Comparison of ENCODE assay signal across 1 cellular context in the genomic region with DNA sequence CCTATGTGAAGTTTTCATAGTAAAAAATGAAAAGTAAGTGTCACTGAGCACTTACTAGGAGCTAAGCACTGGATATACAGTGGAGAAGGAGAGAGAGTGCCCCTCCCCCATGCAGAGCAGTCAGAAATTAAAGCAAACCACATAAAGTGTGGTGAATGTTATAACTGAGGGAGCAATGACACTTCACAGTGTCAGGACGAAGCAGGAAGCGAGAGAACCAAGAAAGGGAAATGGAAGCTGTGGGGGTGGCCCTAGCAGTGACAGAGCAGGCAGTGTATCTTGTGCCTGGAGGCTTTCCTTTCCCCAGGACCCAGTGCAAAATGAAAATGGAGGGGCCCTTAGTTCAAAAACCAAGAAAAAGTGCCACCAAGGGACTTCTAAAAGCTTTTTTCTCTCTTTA.
A peak's percentile ranks its signal among the peaks of the same experiment; 100 is the strongest.
TF ChIP-seq lines count a peak whose summit lies in the region.

No MANE protein-coding gene starts in this region.

TF ChIP-seq in GM12878, 131 proteins besides CTCF, POLR2A, EP300 and RAD21 (continued from another document and continues in another):
- TF ChIP-seq CREB1 (IDR thresholded peaks at IDR 0.05; ENCODE audit: low read depth) (peak; percentile 46; the same call in 1 of the 2 replicates), ZNF384 (IDR thresholded peaks at IDR 0.05; ENCODE audit: borderline replicate concordance, low read depth, low read length) (no peak), ZSCAN29 (IDR thresholded peaks at IDR 0.05) (no peak), JUND (IDR thresholded peaks at IDR 0.05; ENCODE audit: low read depth, low read length) (no peak), MYC (IDR thresholded peaks at IDR 0.05; ENCODE audit: insufficient read depth, insufficient read length, insufficient replicate concordance, low read length, severe bottlenecking) (no peak), KLF5 (IDR thresholded peaks at IDR 0.05; ENCODE audit: partially characterized antibody) (no peak), HDAC2 (IDR thresholded peaks at IDR 0.05) (no peak), NR2C1 (IDR thresholded peaks at IDR 0.05) (no peak), SMAD1 (IDR thresholded peaks at IDR 0.05; ENCODE audit: low read depth, partially characterized antibody) (no peak), NR2F1 (conservative IDR thresholded peaks at IDR 0.05) (no peak), SPI1 (IDR thresholded peaks at IDR 0.05; ENCODE audit: borderline replicate concordance, insufficient read depth, low read depth, low read length) (peak; percentile 85), BCL11A (IDR thresholded peaks at IDR 0.05; ENCODE audit: low read depth, low read length) (no peak), RBBP5 (conservative IDR thresholded peaks at IDR 0.05) (no peak), SREBF1 (IDR thresholded peaks at IDR 0.05; ENCODE audit: low read length) (no peak), MTA2 (IDR thresholded peaks at IDR 0.05; ENCODE audit: low read depth) (peak; percentile 24; the same call in 1 of the 2 replicates), KAT2A (conservative IDR thresholded peaks at IDR 0.05; ENCODE audit: control insufficient read depth, low read depth, low read length) (no peak), CREM (IDR thresholded peaks at IDR 0.05; ENCODE audit: low read depth) (peak; percentile 33; the same call in 1 of the 2 replicates), STAT3 (IDR thresholded peaks at IDR 0.05; ENCODE audit: low read depth, low read length) (no peak), NR2C2 (IDR thresholded peaks at IDR 0.05; ENCODE audit: borderline replicate concordance, control insufficient read depth, insufficient read length, low read depth) (no peak), CBFB (IDR thresholded peaks at IDR 0.05; ENCODE audit: low read depth) (no peak), RELA (IDR thresholded peaks at IDR 0.05; ENCODE audit: borderline replicate concordance, partially characterized antibody) (no peak), SMAD5 (IDR thresholded peaks at IDR 0.05; ENCODE audit: low read depth) (no peak), FOS (IDR thresholded peaks at IDR 0.05; ENCODE audit: borderline replicate concordance, extremely low read depth, insufficient read length) (no peak), MEF2B (IDR thresholded peaks at IDR 0.05; ENCODE audit: partially characterized antibody, poor library complexity, severe bottlenecking) (no peak), SRF (IDR thresholded peaks at IDR 0.05; ENCODE audit: low read depth in 2 of 2, low read length in 2 of 2) (peak in 1 of 2 experiments; percentile 53; a peak in 1 of 4 replicates), HDAC6 (IDR thresholded peaks at IDR 0.05; ENCODE audit: unreplicated experiment) (no peak), TCF3 (IDR thresholded peaks at IDR 0.05; ENCODE audit: borderline replicate concordance, insufficient read depth, low read depth, low read length) (no peak), NBN (IDR thresholded peaks at IDR 0.05) (peak; percentile 19; the same call in 1 of the 2 replicates), POLR2AphosphoS5 (IDR thresholded peaks at IDR 0.05; ENCODE audit: low read length) (no peak), ZNF274 (IDR thresholded peaks at IDR 0.05; ENCODE audit: insufficient read depth, insufficient read length) (no peak), SUZ12 (IDR thresholded peaks at IDR 0.05; ENCODE audit: unreplicated experiment) (no peak), CEBPB (IDR thresholded peaks at IDR 0.05; ENCODE audit: borderline replicate concordance in 1 of 2, low read depth in 2 of 2, low read length in 2 of 2) (no peak), YY1 (IDR thresholded peaks at IDR 0.05; ENCODE audit: low read depth, low read length) (peak; percentile 73), NFYA (IDR thresholded peaks at IDR 0.05; ENCODE audit: borderline replicate concordance, low read depth, low read length) (no peak), PAX5 (IDR thresholded peaks at IDR 0.05; ENCODE audit: borderline replicate concordance, low read depth, low read length) (no peak), STAT1 (conservative IDR thresholded peaks at IDR 0.05) (no peak)
- TF ChIP-seq, protein P1, sequence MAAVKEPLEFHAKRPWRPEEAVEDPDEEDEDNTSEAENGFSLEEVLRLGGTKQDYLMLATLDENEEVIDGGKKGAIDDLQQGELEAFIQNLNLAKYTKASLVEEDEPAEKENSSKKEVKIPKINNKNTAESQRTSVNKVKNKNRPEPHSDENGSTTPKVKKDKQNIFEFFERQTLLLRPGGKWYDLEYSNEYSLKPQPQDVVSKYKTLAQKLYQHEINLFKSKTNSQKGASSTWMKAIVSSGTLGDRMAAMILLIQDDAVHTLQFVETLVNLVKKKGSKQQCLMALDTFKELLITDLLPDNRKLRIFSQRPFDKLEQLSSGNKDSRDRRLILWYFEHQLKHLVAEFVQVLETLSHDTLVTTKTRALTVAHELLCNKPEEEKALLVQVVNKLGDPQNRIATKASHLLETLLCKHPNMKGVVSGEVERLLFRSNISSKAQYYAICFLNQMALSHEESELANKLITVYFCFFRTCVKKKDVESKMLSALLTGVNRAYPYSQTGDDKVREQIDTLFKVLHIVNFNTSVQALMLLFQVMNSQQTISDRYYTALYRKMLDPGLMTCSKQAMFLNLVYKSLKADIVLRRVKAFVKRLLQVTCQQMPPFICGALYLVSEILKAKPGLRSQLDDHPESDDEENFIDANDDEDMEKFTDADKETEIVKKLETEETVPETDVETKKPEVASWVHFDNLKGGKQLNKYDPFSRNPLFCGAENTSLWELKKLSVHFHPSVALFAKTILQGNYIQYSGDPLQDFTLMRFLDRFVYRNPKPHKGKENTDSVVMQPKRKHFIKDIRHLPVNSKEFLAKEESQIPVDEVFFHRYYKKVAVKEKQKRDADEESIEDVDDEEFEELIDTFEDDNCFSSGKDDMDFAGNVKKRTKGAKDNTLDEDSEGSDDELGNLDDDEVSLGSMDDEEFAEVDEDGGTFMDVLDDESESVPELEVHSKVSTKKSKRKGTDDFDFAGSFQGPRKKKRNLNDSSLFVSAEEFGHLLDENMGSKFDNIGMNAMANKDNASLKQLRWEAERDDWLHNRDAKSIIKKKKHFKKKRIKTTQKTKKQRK (IDR thresholded peaks at IDR 0.05; ENCODE audit: low read depth, low read length) = no peak
- TF ChIP-seq, protein P2, sequence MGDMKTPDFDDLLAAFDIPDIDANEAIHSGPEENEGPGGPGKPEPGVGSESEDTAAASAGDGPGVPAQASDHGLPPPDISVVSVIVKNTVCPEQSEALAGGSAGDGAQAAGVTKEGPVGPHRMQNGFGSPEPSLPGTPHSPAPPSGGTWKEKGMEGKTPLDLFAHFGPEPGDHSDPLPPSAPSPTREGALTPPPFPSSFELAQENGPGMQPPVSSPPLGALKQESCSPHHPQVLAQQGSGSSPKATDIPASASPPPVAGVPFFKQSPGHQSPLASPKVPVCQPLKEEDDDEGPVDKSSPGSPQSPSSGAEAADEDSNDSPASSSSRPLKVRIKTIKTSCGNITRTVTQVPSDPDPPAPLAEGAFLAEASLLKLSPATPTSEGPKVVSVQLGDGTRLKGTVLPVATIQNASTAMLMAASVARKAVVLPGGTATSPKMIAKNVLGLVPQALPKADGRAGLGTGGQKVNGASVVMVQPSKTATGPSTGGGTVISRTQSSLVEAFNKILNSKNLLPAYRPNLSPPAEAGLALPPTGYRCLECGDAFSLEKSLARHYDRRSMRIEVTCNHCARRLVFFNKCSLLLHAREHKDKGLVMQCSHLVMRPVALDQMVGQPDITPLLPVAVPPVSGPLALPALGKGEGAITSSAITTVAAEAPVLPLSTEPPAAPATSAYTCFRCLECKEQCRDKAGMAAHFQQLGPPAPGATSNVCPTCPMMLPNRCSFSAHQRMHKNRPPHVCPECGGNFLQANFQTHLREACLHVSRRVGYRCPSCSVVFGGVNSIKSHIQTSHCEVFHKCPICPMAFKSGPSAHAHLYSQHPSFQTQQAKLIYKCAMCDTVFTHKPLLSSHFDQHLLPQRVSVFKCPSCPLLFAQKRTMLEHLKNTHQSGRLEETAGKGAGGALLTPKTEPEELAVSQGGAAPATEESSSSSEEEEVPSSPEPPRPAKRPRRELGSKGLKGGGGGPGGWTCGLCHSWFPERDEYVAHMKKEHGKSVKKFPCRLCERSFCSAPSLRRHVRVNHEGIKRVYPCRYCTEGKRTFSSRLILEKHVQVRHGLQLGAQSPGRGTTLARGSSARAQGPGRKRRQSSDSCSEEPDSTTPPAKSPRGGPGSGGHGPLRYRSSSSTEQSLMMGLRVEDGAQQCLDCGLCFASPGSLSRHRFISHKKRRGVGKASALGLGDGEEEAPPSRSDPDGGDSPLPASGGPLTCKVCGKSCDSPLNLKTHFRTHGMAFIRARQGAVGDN (IDR thresholded peaks at IDR 0.05) = no peak
- TF ChIP-seq, protein P3, sequence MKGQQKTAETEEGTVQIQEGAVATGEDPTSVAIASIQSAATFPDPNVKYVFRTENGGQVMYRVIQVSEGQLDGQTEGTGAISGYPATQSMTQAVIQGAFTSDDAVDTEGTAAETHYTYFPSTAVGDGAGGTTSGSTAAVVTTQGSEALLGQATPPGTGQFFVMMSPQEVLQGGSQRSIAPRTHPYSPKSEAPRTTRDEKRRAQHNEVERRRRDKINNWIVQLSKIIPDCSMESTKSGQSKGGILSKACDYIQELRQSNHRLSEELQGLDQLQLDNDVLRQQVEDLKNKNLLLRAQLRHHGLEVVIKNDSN (IDR thresholded peaks at IDR 0.05; ENCODE audit: borderline replicate concordance, extremely low read length, insufficient read depth, low read depth, low read length) = no peak
- TF ChIP-seq, protein P4, sequence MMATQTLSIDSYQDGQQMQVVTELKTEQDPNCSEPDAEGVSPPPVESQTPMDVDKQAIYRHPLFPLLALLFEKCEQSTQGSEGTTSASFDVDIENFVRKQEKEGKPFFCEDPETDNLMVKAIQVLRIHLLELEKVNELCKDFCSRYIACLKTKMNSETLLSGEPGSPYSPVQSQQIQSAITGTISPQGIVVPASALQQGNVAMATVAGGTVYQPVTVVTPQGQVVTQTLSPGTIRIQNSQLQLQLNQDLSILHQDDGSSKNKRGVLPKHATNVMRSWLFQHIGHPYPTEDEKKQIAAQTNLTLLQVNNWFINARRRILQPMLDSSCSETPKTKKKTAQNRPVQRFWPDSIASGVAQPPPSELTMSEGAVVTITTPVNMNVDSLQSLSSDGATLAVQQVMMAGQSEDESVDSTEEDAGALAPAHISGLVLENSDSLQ (IDR thresholded peaks at IDR 0.05) = 0 out of 2 replicates have a peak, but pooled peaks have one; percentile 32
- TF ChIP-seq, protein P5, sequence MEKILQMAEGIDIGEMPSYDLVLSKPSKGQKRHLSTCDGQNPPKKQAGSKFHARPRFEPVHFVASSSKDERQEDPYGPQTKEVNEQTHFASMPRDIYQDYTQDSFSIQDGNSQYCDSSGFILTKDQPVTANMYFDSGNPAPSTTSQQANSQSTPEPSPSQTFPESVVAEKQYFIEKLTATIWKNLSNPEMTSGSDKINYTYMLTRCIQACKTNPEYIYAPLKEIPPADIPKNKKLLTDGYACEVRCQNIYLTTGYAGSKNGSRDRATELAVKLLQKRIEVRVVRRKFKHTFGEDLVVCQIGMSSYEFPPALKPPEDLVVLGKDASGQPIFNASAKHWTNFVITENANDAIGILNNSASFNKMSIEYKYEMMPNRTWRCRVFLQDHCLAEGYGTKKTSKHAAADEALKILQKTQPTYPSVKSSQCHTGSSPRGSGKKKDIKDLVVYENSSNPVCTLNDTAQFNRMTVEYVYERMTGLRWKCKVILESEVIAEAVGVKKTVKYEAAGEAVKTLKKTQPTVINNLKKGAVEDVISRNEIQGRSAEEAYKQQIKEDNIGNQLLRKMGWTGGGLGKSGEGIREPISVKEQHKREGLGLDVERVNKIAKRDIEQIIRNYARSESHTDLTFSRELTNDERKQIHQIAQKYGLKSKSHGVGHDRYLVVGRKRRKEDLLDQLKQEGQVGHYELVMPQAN (conservative IDR thresholded peaks at IDR 0.05) = no peak
- TF ChIP-seq, protein P6, sequence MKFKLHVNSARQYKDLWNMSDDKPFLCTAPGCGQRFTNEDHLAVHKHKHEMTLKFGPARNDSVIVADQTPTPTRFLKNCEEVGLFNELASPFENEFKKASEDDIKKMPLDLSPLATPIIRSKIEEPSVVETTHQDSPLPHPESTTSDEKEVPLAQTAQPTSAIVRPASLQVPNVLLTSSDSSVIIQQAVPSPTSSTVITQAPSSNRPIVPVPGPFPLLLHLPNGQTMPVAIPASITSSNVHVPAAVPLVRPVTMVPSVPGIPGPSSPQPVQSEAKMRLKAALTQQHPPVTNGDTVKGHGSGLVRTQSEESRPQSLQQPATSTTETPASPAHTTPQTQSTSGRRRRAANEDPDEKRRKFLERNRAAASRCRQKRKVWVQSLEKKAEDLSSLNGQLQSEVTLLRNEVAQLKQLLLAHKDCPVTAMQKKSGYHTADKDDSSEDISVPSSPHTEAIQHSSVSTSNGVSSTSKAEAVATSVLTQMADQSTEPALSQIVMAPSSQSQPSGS (IDR thresholded peaks at IDR 0.05; ENCODE audit: low read length) = no peak
- TF ChIP-seq, protein P7, sequence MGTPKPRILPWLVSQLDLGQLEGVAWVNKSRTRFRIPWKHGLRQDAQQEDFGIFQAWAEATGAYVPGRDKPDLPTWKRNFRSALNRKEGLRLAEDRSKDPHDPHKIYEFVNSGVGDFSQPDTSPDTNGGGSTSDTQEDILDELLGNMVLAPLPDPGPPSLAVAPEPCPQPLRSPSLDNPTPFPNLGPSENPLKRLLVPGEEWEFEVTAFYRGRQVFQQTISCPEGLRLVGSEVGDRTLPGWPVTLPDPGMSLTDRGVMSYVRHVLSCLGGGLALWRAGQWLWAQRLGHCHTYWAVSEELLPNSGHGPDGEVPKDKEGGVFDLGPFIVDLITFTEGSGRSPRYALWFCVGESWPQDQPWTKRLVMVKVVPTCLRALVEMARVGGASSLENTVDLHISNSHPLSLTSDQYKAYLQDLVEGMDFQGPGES (IDR thresholded peaks at IDR 0.05) = no peak
- TF ChIP-seq, protein P8, sequence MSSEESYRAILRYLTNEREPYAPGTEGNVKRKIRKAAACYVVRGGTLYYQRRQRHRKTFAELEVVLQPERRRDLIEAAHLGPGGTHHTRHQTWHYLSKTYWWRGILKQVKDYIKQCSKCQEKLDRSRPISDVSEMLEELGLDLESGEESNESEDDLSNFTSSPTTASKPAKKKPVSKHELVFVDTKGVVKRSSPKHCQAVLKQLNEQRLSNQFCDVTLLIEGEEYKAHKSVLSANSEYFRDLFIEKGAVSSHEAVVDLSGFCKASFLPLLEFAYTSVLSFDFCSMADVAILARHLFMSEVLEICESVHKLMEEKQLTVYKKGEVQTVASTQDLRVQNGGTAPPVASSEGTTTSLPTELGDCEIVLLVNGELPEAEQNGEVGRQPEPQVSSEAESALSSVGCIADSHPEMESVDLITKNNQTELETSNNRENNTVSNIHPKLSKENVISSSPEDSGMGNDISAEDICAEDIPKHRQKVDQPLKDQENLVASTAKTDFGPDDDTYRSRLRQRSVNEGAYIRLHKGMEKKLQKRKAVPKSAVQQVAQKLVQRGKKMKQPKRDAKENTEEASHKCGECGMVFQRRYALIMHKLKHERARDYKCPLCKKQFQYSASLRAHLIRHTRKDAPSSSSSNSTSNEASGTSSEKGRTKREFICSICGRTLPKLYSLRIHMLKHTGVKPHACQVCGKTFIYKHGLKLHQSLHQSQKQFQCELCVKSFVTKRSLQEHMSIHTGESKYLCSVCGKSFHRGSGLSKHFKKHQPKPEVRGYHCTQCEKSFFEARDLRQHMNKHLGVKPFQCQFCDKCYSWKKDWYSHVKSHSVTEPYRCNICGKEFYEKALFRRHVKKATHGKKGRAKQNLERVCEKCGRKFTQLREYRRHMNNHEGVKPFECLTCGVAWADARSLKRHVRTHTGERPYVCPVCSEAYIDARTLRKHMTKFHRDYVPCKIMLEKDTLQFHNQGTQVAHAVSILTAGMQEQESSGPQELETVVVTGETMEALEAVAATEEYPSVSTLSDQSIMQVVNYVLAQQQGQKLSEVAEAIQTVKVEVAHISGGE (CRISPR knock-in tag; IDR thresholded peaks at IDR 0.05) = no peak
